In genomic region chr3:73433079-73433478, GRCh38 we compare ENCODE assay signal across 13 cellular contexts.
DNase-seq lines count a peak whose midpoint lies in the region; ATAC-seq, FAIRE-seq and TF ChIP-seq lines count a peak whose summit lies in the region.
"Had no signal": no experiment of that assay in that cellular context is flagged by ENCODE, and none has a peak within 500 bp of the region (broad histone marks: within the 10 kb centered on the region; RNA-seq: fewer than 3 reads in every experiment).

No MANE protein-coding gene starts in this region.

- H3K4me3 ChIP-seq in SJCRH30: peak overlapping the region; percentile 53
- H3K4me3 ChIP-seq in fibroblast of villous mesenchyme (ENCODE audit: low read depth, low read length): no peak overlapping the region
- peak overlapping the region; percentile 22 for H3K4me3 ChIP-seq in rectal smooth muscle tissue (ENCODE audit: low read length)
- H3K4me3 ChIP-seq: GM12878 had no signal

- ATAC-seq in GM18498 (IDR thresholded peaks at IDR 0.05; ENCODE audit: unreplicated experiment) (no peak), HG03159 (IDR thresholded peaks at IDR 0.05; ENCODE audit: unreplicated experiment) (no peak)

- no peaks in the 10 kb centered on the region for H3K36me3 ChIP-seq in SJCRH30
- no peaks in the 10 kb centered on the region for H3K36me3 ChIP-seq in rectal smooth muscle tissue (ENCODE audit: control insufficient read depth, insufficient read depth, low read length)

- H3K4me1 ChIP-seq in SJCRH30: peaks cover 30% of the 10 kb centered on the region
- peaks cover 38% of the 10 kb centered on the region for H3K4me1 ChIP-seq in rectal smooth muscle tissue (ENCODE audit: control insufficient read depth, insufficient read depth, low read length)

- peak; percentile 15 for DNase-seq in EH (ENCODE audit: low read depth)
- DNase-seq in SJCRH30: no peak
- peak; percentile 33 for DNase-seq in fibroblast of villous mesenchyme (ENCODE audit: low read depth)
- DNase-seq in urothelium cell line (ENCODE audit: low spot score): no peak
- no peak for DNase-seq in NCI-H1105 (lab: John Stamatoyannopoulos, UW)
- DNase-seq: GOT3, NCI-H1930, NCI-H2171 treated with DMSO at 0.1 percent for 48 hours had no signal

- FAIRE-seq in urothelium cell line (lab: Jason Lieb, UNC): no peak
- FAIRE-seq: GM12878 had no signal

- no peaks in the 10 kb centered on the region for H3K9me3 ChIP-seq in SJCRH30 (replicated peaks)

- TF ChIP-seq CTCF in fibroblast of villous mesenchyme (IDR thresholded peaks at IDR 0.05; ENCODE audit: insufficient read depth, low read depth, low read length): no peak

- no peaks in the 10 kb centered on the region for H3K27me3 ChIP-seq in SJCRH30
- H3K27me3 ChIP-seq in rectal smooth muscle tissue (ENCODE audit: control insufficient read depth, insufficient read depth, low read length): no peaks in the 10 kb centered on the region

- no peak overlapping the region for H3K9ac ChIP-seq in rectal smooth muscle tissue (ENCODE audit: low read length)
- H3K9ac ChIP-seq: KMS-11 had no signal

- H3K27ac ChIP-seq in SJCRH30 (peak overlapping the region; percentile 49), rectal smooth muscle tissue (ENCODE audit: low read depth, low read length) (no peak overlapping the region)
- H3K27ac ChIP-seq: KMS-11 had no signal

Comparison
In these comparisons a context has a peak if more than half of its experiments do, and no peak if none do; other contexts are left out.
1. DNase-seq: peak in EH (single experiment) and fibroblast of villous mesenchyme (single experiment); none in SJCRH30 (0 of 2), urothelium cell line (single experiment) and NCI-H1105 (single experiment).